7 cellular contexts compared by ENCODE assay signal in the genomic region with DNA sequence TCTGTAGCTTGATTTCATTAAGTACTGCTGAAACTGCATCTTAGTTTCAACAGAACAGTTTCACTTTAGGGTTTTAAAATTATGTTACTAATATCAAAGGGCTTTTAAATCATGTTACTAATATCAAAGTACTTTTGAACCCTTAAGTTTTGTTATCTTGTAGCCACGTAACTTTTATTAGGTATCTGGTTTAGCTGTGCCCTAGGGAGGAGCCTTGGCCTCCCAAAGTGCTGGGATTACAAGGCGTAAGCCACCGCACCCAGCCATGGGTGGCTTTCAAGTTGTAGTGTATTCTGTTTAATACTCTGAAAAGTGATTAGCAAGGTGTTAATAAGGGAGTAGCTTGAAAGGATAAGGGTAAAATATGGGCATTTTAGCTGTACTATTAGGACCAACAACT. TPM values are rescaled to one million over a fixed set of nuclear protein-coding genes. Genes with fewer than 3 reads are reported as not detected.
DNase-seq lines count a peak whose midpoint lies in the region; ATAC-seq and TF ChIP-seq lines count a peak whose summit lies in the region.

No MANE protein-coding gene starts in this region.

- H3K36me3 ChIP-seq in HCT116 (ENCODE audit: control insufficient read depth in 1 of 2, insufficient read depth in 2 of 2, low read length in 2 of 2) (peaks cover 22 to 26% of the 10 kb centered on the region in 2 experiments), skeletal muscle tissue (ENCODE audit: control insufficient read depth in 3 of 3, insufficient read depth in 3 of 3, low read length in 3 of 3) (peaks cover 15 to 40% (median 31%) of the 10 kb centered on the region in 3 donors)

- ATAC-seq in HCT116 (no peak), activated B cell treated with CpG ODN at 0.5 μM for 24 hours (ENCODE audit: low read depth) (no peak), GM21737 (IDR thresholded peaks at IDR 0.05; ENCODE audit: unreplicated experiment) (no peak), GM19035 (IDR thresholded peaks at IDR 0.05; ENCODE audit: unreplicated experiment) (no peak)

- H3K4me2 ChIP-seq in HCT116 (ENCODE audit: low read length), result peak overlapping the region; percentile 72

- H3K9ac ChIP-seq in HCT116 (ENCODE audit: low read length), result no peak overlapping the region
- peak overlapping the region in 2 of 3 donors; percentile 91 to 92 for H3K9ac ChIP-seq in skeletal muscle tissue (ENCODE audit: low read depth in 1 of 3, low read length in 3 of 3)

- intact Hi-C loops in HCT116 (cut with micrococcal nuclease) (loop anchor here (2.0 kb wide), 1 partner anchor 121 kb away; a partner anchor contains a TSS), activated B cell treated with CpG ODN at 0.5 μM for 24 hours (cut with micrococcal nuclease) (loop anchor here (2.0 to 5.0 kb wide), 4 partner anchors 55 to 479 kb away; a partner anchor contains a TSS)

- no TSS peak for BruUV-seq in HCT116 (replicated peaks; lab: Mats Ljungman, UMichigan)

- no peaks in the 10 kb centered on the region for H3K9me2 ChIP-seq in HCT116 (ENCODE audit: insufficient read depth)

- no peak for TF ChIP-seq POLR2A in HCT116 (IDR thresholded peaks at IDR 0.05; ENCODE audit: borderline replicate concordance, extremely low read depth, insufficient read depth, insufficient read length)

- H2AFZ ChIP-seq in HCT116 (ENCODE audit: low read depth, low read length, poor library complexity, severe bottlenecking), result no peak overlapping the region

- CTCF ChIA-PET in HCT116 (lab: Charles Lee), result interaction anchor here (1.4 kb wide), 1 partner anchor 282 kb away, joined by 4 read pairs; no protein-coding TSS in a partner anchor
- CTCF ChIA-PET in activated B cell treated with CpG ODN at 0.5 μM for 24 hours (lab: Charles Lee), result no interaction called here

- peaks cover 2% of the 10 kb centered on the region for H3K27me3 Mint-ChIP-seq in activated B cell treated with CpG ODN at 0.5 μM for 24 hours

- H3K4me1 ChIP-seq in HCT116 (ENCODE audit: control insufficient read depth in 1 of 2, insufficient read depth in 2 of 2, low read length in 2 of 2) (peaks cover 7 to 26% of the 10 kb centered on the region in 2 experiments; a peak in 3 of 4 replicates), skeletal muscle tissue (ENCODE audit: control insufficient read depth in 3 of 3, insufficient read depth in 3 of 3, low read length in 3 of 3) (peaks cover 11 to 20% (median 17%) of the 10 kb centered on the region in 3 donors)

- no peak for TF ChIP-seq RAD21 in HCT116 (IDR thresholded peaks at IDR 0.05; ENCODE audit: low read depth)

- H3K27me3 ChIP-seq in HCT116 (ENCODE audit: insufficient read depth, low read length) (no peaks in the 10 kb centered on the region), skeletal muscle tissue (ENCODE audit: control insufficient read depth in 3 of 3, insufficient read depth in 3 of 3, low read length in 3 of 3) (no peaks in the 10 kb centered on the region)

- H4K20me1 ChIP-seq in HCT116 (ENCODE audit: insufficient read depth), result no peaks in the 10 kb centered on the region

- H3K4me1 Mint-ChIP-seq in activated B cell treated with CpG ODN at 0.5 μM for 24 hours, result peaks cover 49% of the 10 kb centered on the region

- H3K36me3 Mint-ChIP-seq in activated B cell treated with CpG ODN at 0.5 μM for 24 hours (ENCODE audit: low read depth), result peaks cover 49% of the 10 kb centered on the region

- H3K9me3 Mint-ChIP-seq in activated B cell treated with CpG ODN at 0.5 μM for 24 hours, result no peaks in the 10 kb centered on the region

- no peak for TF ChIP-seq CTCF in HCT116 (IDR thresholded peaks at IDR 0.05 in 2 of 3, conservative IDR thresholded peaks at IDR 0.05 in 1 of 3; ENCODE audit: borderline replicate concordance in 1 of 3, insufficient read depth in 1 of 3, low read depth in 2 of 3, low read length in 2 of 3)
- no peak for TF ChIP-seq CTCF in activated B cell treated with CpG ODN at 0.5 μM for 24 hours (IDR thresholded peaks at IDR 0.05)
- no peak for TF ChIP-seq CTCF in foreskin fibroblast (IDR thresholded peaks at IDR 0.05; ENCODE audit: low read depth, low read length)

- H3K4me3 Mint-ChIP-seq in activated B cell treated with CpG ODN at 0.5 μM for 24 hours, result peak overlapping the region; percentile 98

- 0 out of 4 replicates have a peak overlapping the region, but pooled peaks of 1 of the 2 experiments have one; percentile 86 for H3K4me3 ChIP-seq in HCT116 (replicated peaks in 1 of 2; ENCODE audit: low read depth in 1 of 2, low read length in 2 of 2)
- H3K4me3 ChIP-seq in foreskin fibroblast (ENCODE audit: low read depth in 1 of 2, low read length in 2 of 2), result peak overlapping the region; percentile 88 to 97
- peak overlapping the region in 1 of 3 donors; percentile 99 for H3K4me3 ChIP-seq in skeletal muscle tissue (ENCODE audit: low read length in 3 of 3)

- H3K9me3 ChIP-seq in HCT116 (ENCODE audit: control insufficient read depth in 1 of 2, insufficient read depth in 1 of 2, low read depth in 1 of 2, low read length in 2 of 2) (no peaks in the 10 kb centered on the region), skeletal muscle tissue (ENCODE audit: control insufficient read depth in 3 of 3, low read length in 3 of 3) (no peaks in the 10 kb centered on the region)

- H3K27ac ChIP-seq in HCT116 (ENCODE audit: low read depth, low read length), result no peak overlapping the region
- no peak overlapping the region for H3K27ac ChIP-seq in skeletal muscle tissue (ENCODE audit: low read depth, low read length)

- H3K79me2 ChIP-seq in HCT116 (ENCODE audit: insufficient read depth, low read length), result peaks cover 45% of the 10 kb centered on the region

- DNase-seq in HCT116 (ENCODE audit: low read depth, low spot score) (no peak), activated B cell treated with CpG ODN at 0.5 μM for 24 hours (no peak), foreskin fibroblast (no peak), HK-2 (ENCODE audit: unreplicated experiment) (no peak)

- RAD21 ChIA-PET in HCT116 (lab: Charles Lee; ENCODE audit: low non-redundant PET in 1 of 2, low total read pairs in 2 of 2, uncharacterized antibody in 2 of 2, unreplicated experiment in 2 of 2), result interaction anchor here in 1 of 2 experiments (0.7 kb wide), 1 partner anchor 122 kb away, joined by 3 read pairs; no protein-coding TSS in a partner anchor

- POLR2A ChIA-PET in HCT116 (lab: Charles Lee), result interaction anchor here (1.1 to 2.2 kb wide), 3 partner anchors 15 to 340 kb away, joined by 3 to 6 read pairs (median 6); a partner anchor contains a TSS
- POLR2A ChIA-PET in activated B cell treated with CpG ODN at 0.5 μM for 24 hours (lab: Charles Lee), result interaction anchor here (0.8 kb wide), 1 partner anchor 425 kb away, joined by 3 read pairs; no protein-coding TSS in a partner anchor

- H3K27ac Mint-ChIP-seq in activated B cell treated with CpG ODN at 0.5 μM for 24 hours, result no peak overlapping the region

TF ChIP-seq in HCT116, 20 proteins besides CTCF, POLR2A, EP300 and RAD21 (continues in another document):
- TF ChIP-seq ZNF274 (IDR thresholded peaks at IDR 0.05; ENCODE audit: low read depth, low read length), result no peak
- TF ChIP-seq, protein P1, sequence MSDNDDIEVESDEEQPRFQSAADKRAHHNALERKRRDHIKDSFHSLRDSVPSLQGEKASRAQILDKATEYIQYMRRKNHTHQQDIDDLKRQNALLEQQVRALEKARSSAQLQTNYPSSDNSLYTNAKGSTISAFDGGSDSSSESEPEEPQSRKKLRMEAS (IDR thresholded peaks at IDR 0.05), result no peak
- TF ChIP-seq SP1 (IDR thresholded peaks at IDR 0.05; ENCODE audit: low read depth), result no peak
- TF ChIP-seq, protein P2, sequence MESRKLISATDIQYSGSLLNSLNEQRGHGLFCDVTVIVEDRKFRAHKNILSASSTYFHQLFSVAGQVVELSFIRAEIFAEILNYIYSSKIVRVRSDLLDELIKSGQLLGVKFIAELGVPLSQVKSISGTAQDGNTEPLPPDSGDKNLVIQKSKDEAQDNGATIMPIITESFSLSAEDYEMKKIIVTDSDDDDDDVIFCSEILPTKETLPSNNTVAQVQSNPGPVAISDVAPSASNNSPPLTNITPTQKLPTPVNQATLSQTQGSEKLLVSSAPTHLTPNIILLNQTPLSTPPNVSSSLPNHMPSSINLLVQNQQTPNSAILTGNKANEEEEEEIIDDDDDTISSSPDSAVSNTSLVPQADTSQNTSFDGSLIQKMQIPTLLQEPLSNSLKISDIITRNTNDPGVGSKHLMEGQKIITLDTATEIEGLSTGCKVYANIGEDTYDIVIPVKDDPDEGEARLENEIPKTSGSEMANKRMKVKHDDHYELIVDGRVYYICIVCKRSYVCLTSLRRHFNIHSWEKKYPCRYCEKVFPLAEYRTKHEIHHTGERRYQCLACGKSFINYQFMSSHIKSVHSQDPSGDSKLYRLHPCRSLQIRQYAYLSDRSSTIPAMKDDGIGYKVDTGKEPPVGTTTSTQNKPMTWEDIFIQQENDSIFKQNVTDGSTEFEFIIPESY (IDR thresholded peaks at IDR 0.05; ENCODE audit: extremely low read depth, insufficient replicate concordance, low read length), result no peak
- no peak for TF ChIP-seq EZH2 (IDR thresholded peaks at IDR 0.05)
- no peak for TF ChIP-seq FOSL1 (IDR thresholded peaks at IDR 0.05; ENCODE audit: low read depth)
- TF ChIP-seq YY1 (IDR thresholded peaks at IDR 0.05; ENCODE audit: extremely low read depth, insufficient replicate concordance, low read depth, low read length), result no peak
- no peak for TF ChIP-seq CEBPB (IDR thresholded peaks at IDR 0.05; ENCODE audit: low read depth)
- no peak for TF ChIP-seq SIN3A (IDR thresholded peaks at IDR 0.05; ENCODE audit: low read depth)
- TF ChIP-seq SRF (IDR thresholded peaks at IDR 0.05; ENCODE audit: low read depth), result no peak

RNA-seq across cellular contexts. Expression of a gene that starts 2.0 kb away (rescaled TPM):
- total RNA-seq in HCT116 (2021; ENCODE audit: unreplicated experiment), result 46.9 TPM
- 33.1 and 43.6 TPM in 2 replicates for polyA plus RNA-seq in HCT116 (2012)
- total RNA-seq in activated B cell treated with CpG ODN at 0.5 μM for 24 hours, result 48.3 and 49.3 TPM in 2 replicates
- total RNA-seq in skeletal muscle tissue, result 34.4 TPM

RNA-seq across cellular contexts. Expression of a gene that starts 55.4 kb away (rescaled TPM):
- 7.2 TPM for total RNA-seq in HCT116 (2021; ENCODE audit: unreplicated experiment)
- polyA plus RNA-seq in HCT116 (2012), result 4.2 and 4.3 TPM in 2 replicates
- total RNA-seq in activated B cell treated with CpG ODN at 0.5 μM for 24 hours, result 23.3 and 24.3 TPM in 2 replicates
- total RNA-seq in skeletal muscle tissue, result 25.1 TPM
